In genomic region chr14:24990773-24991172, GRCh38 we compare ENCODE assay signal across 6 cellular contexts. TPM values are rescaled to one million over a fixed set of nuclear protein-coding genes. Genes with fewer than 3 reads are reported as not detected.
"Had no signal": no experiment of that assay in that cellular context is flagged by ENCODE, and none has a peak within 500 bp of the region (broad histone marks: within the 10 kb centered on the region; RNA-seq: fewer than 3 reads in every experiment).

No MANE protein-coding gene starts in this region.

- H3K27ac ChIP-seq: GM23248 had no signal

- H3K4me3 ChIP-seq: GM23248, HAP-1 had no signal

- H3K9me3 ChIP-seq: HAP-1 had no signal

- H2AFZ ChIP-seq: GM23248 had no signal

- H3K36me3 Mint-ChIP-seq: IgD-negative memory B cell had no signal

- H3K9ac ChIP-seq: GM23248 had no signal

- H3K4me3 Mint-ChIP-seq: IgD-negative memory B cell had no signal

- H3K4me1 ChIP-seq: HAP-1 had no signal

- H3K36me3 ChIP-seq: HAP-1 had no signal

- H3K9me3 Mint-ChIP-seq: IgD-negative memory B cell had no signal

- H3K27me3 Mint-ChIP-seq: IgD-negative memory B cell had no signal

- H3K27ac Mint-ChIP-seq: IgD-negative memory B cell had no signal

- DNase-seq: GM23248, GOT3, H7, KBM-7 had no signal

- H3K4me1 Mint-ChIP-seq: IgD-negative memory B cell had no signal

RNA-seq across cellular contexts. Expression of gene STXBP6, which starts 59.2 kb away (rescaled TPM):
- polyA plus RNA-seq: IgD-negative memory B cell had no signal
